Comparison of ENCODE assay signal across 24 cellular contexts in genomic region chr10:51321968-51322367, GRCh38.
DNase-seq lines count a peak whose midpoint lies in the region; ATAC-seq and TF ChIP-seq lines count a peak whose summit lies in the region.
"Had no signal": no experiment of that assay in that cellular context is flagged by ENCODE, and none has a peak within 500 bp of the region (broad histone marks: within the 10 kb centered on the region; RNA-seq: fewer than 3 reads in every experiment).

No MANE protein-coding gene starts in this region.

- DNase-seq in GM23248 (peak; percentile 51), SK-N-SH (peak; percentile 13), fibroblast of pulmonary artery (ENCODE audit: low read depth) (peak; percentile 46)
- DNase-seq: activated CD4-positive, alpha-beta T cell treated with anti-CD3 and anti-CD28 coated beads for 48 hours; activated naive CD4-positive, alpha-beta T cell treated with anti-CD3 and anti-CD28 coated beads for 36 hours; CD4-positive, alpha-beta T cell; cortex of kidney; endodermal cell; esophagus squamous epithelium; immature natural killer cell; Karpas-422; NCI-H1930; NCI-H2227 treated with DMSO at 0.1 percent for 48 hours; NCI-H774; stimulated activated CD4-positive, alpha-beta T cell treated with anti-CD3 and anti-CD28 coated beads, Interleukin-2, amount 100 ng/mL, for 24 hours; upper lobe of left lung had no signal

- H3K36me3 ChIP-seq in GM23248 (ENCODE audit: low read depth): no peaks in the 10 kb centered on the region
- no peaks in the 10 kb centered on the region for H3K36me3 ChIP-seq in SK-N-SH (replicated peaks in 1 of 2; ENCODE audit: control insufficient read depth in 1 of 2, insufficient read depth in 2 of 2, low read length in 1 of 2)
- no peaks in the 10 kb centered on the region for H3K36me3 ChIP-seq in neural cell (ENCODE audit: insufficient read depth, low read length)
- H3K36me3 ChIP-seq: esophagus squamous epithelium, upper lobe of left lung had no signal

- H4K20me1 ChIP-seq in GM23248 (ENCODE audit: insufficient read depth) (no peaks in the 10 kb centered on the region), SK-N-SH (ENCODE audit: insufficient read depth) (no peaks in the 10 kb centered on the region), neural cell (ENCODE audit: insufficient read depth) (no peaks in the 10 kb centered on the region)

- TF ChIP-seq EP300 in SK-N-SH (IDR thresholded peaks at IDR 0.05; ENCODE audit: borderline replicate concordance in 1 of 2, low read depth in 1 of 2, low read length in 1 of 2): peak in 1 of 2 experiments; percentile 22; a peak in 1 of 4 replicates
- TF ChIP-seq EP300 in neural cell (conservative IDR thresholded peaks at IDR 0.05; ENCODE audit: poor library complexity, severe bottlenecking): no peak

- H3K27ac ChIP-seq in GM23248 (0 out of 2 replicates have a peak overlapping the region, but pooled peaks have one; percentile 3), SK-N-SH (ENCODE audit: low read depth in 2 of 2, low read length in 1 of 2) (peak overlapping the region; percentile 2 to 68; a peak in 2 of 4 replicates), neural cell (ENCODE audit: low read length) (no peak overlapping the region)
- H3K27ac ChIP-seq: esophagus squamous epithelium, upper lobe of left lung, VCaP had no signal

- H3F3A ChIP-seq in GM23248 (ENCODE audit: insufficient read depth) (no peaks in the 10 kb centered on the region), SK-N-SH (replicated peaks; ENCODE audit: insufficient read depth) (no peaks in the 10 kb centered on the region), neural cell (ENCODE audit: insufficient read depth, low read length, poor library complexity, severe bottlenecking) (no peaks in the 10 kb centered on the region)

- 20 to 30% methylated on average over 3 of the region's 3 CpGs for whole genome bisulfite sequencing in GM23248 (ENCODE audit: low coverage in 1 of 2, low lambda C conversion rate in 2 of 2, missing lambda C conversion rate in 2 of 2), 2 experiments
- 4% methylated on average over 3 of the region's 3 CpGs for WGBS in SK-N-SH (ENCODE audit: low lambda C conversion rate)

- H3K9me2 ChIP-seq in GM23248 (ENCODE audit: insufficient read depth): no peaks in the 10 kb centered on the region
- H3K9me2 ChIP-seq in SK-N-SH: no peaks in the 10 kb centered on the region
- no peaks in the 10 kb centered on the region for H3K9me2 ChIP-seq in neural cell (ENCODE audit: insufficient read depth, low read length)

- TF ChIP-seq CTCF in SK-N-SH (IDR thresholded peaks at IDR 0.05) (no peak), fibroblast of pulmonary artery (IDR thresholded peaks at IDR 0.05; ENCODE audit: low read length, missing control alignments) (no peak), neural cell (IDR thresholded peaks at IDR 0.05; ENCODE audit: poor library complexity, severe bottlenecking) (no peak)

- H3K4me3 ChIP-seq in GM23248 (no peak overlapping the region), SK-N-SH (ENCODE audit: low read depth in 2 of 2, low read length in 1 of 2) (no peak overlapping the region), fibroblast of pulmonary artery (replicated peaks; ENCODE audit: low read depth, low read length) (no peak overlapping the region), neural cell (ENCODE audit: low read length) (no peak overlapping the region)
- H3K4me3 ChIP-seq: esophagus squamous epithelium, GM23338, smooth muscle cell, upper lobe of left lung had no signal

- peak overlapping the region; percentile 24 for H3K4me2 ChIP-seq in GM23248 (ENCODE audit: unreplicated experiment)
- H3K4me2 ChIP-seq in SK-N-SH: no peak overlapping the region
- no peak overlapping the region for H3K4me2 ChIP-seq in neural cell (ENCODE audit: low read length)
- H3K4me2 ChIP-seq: GM23338, smooth muscle cell had no signal

- H3K27me3 ChIP-seq in GM23248 (replicated peaks; ENCODE audit: insufficient read depth) (no peaks in the 10 kb centered on the region), SK-N-SH (ENCODE audit: insufficient read depth) (no peaks in the 10 kb centered on the region), neural cell (ENCODE audit: insufficient read depth, low read depth, low read length) (no peaks in the 10 kb centered on the region)
- H3K27me3 ChIP-seq: esophagus squamous epithelium, upper lobe of left lung had no signal

- no peaks in the 10 kb centered on the region; the same call in 1 of the 2 replicates for H3K79me2 ChIP-seq in GM23248 (ENCODE audit: insufficient read depth)
- no peaks in the 10 kb centered on the region for H3K79me2 ChIP-seq in SK-N-SH (ENCODE audit: insufficient read depth)
- no peaks in the 10 kb centered on the region for H3K79me2 ChIP-seq in neural cell (replicated peaks; ENCODE audit: insufficient read depth, low read length)

- CTCF ChIA-PET in SK-N-SH (lab: Yijun Ruan, JAX): interaction anchor here (0.6 kb wide), 1 partner anchor 301 kb away, joined by 3 read pairs; no protein-coding TSS in a partner anchor

- H2AFZ ChIP-seq in GM23248: no peak overlapping the region
- H2AFZ ChIP-seq in SK-N-SH (ENCODE audit: low read depth): no peak overlapping the region
- no peak overlapping the region for H2AFZ ChIP-seq in neural cell (ENCODE audit: low read depth, low read length)
- H2AFZ ChIP-seq: GM23338 had no signal

- H3K9me3 ChIP-seq in GM23248 (ENCODE audit: low read depth) (no peaks in the 10 kb centered on the region), SK-N-SH (no peaks in the 10 kb centered on the region), neural cell (ENCODE audit: low read length) (no peaks in the 10 kb centered on the region)
- H3K9me3 ChIP-seq: esophagus squamous epithelium, upper lobe of left lung had no signal

- TF ChIP-seq RAD21 in SK-N-SH (IDR thresholded peaks at IDR 0.05; ENCODE audit: low read length) (no peak), neural cell (conservative IDR thresholded peaks at IDR 0.05) (no peak)

- H3K9ac ChIP-seq in GM23248: no peak overlapping the region
- H3K9ac ChIP-seq in SK-N-SH: no peak overlapping the region
- no peak overlapping the region for H3K9ac ChIP-seq in neural cell (ENCODE audit: low read length)

- POLR2A ChIA-PET in SK-N-SH (lab: Yijun Ruan, JAX): no interaction called here

- in situ Hi-C loops in GM23248 (cut with MboI): no loop called here

- H3K4me1 ChIP-seq in GM23248 (ENCODE audit: insufficient read depth) (peaks cover 6% of the 10 kb centered on the region), SK-N-SH (ENCODE audit: control insufficient read depth in 1 of 2, insufficient read depth in 2 of 2, low read depth in 1 of 2, low read length in 1 of 2) (peaks cover 0 to 6% of the 10 kb centered on the region in 2 experiments; a peak in 2 of 4 replicates)
- H3K4me1 ChIP-seq: esophagus squamous epithelium, upper lobe of left lung had no signal

- ATAC-seq in HG02885 (IDR thresholded peaks at IDR 0.05; ENCODE audit: poor library complexity, unreplicated experiment) (no peak), GM18519 (IDR thresholded peaks at IDR 0.05; ENCODE audit: low FRiP score, unreplicated experiment) (no peak), HG02973 (IDR thresholded peaks at IDR 0.05; ENCODE audit: unreplicated experiment) (no peak), GM18861 (IDR thresholded peaks at IDR 0.05; ENCODE audit: unreplicated experiment) (no peak)
- ATAC-seq: GM23338 had no signal

TF ChIP-seq in SK-N-SH, 30 proteins besides CTCF, POLR2A, EP300 and RAD21:
- TF ChIP-seq GATA2 (CRISPR knock-in tag; IDR thresholded peaks at IDR 0.05) (peak; percentile 75), PBX3 (IDR thresholded peaks at IDR 0.05) (peak; percentile 35; the same call in 1 of the 2 replicates), TCF12 (IDR thresholded peaks at IDR 0.05) (peak; percentile 44; the same call in 1 of the 2 replicates), EZH2phosphoT487 (IDR thresholded peaks at IDR 0.05; ENCODE audit: borderline replicate concordance, low read depth) (no peak)

TF ChIP-seq in neural cell, 6 proteins besides CTCF, POLR2A, EP300 and RAD21:
- TF ChIP-seq TAF1 (IDR thresholded peaks at IDR 0.05; ENCODE audit: low read depth) (no peak), SMC3 (conservative IDR thresholded peaks at IDR 0.05; ENCODE audit: poor library complexity) (no peak), MXI1 (conservative IDR thresholded peaks at IDR 0.05; ENCODE audit: poor library complexity, severe bottlenecking) (no peak), REST (IDR thresholded peaks at IDR 0.05; ENCODE audit: borderline replicate concordance) (peak; percentile 95), POLR2AphosphoS5 (IDR thresholded peaks at IDR 0.05) (no peak), EZH2 (IDR thresholded peaks at IDR 0.05; ENCODE audit: borderline replicate concordance, insufficient read depth, low read length, poor library complexity, severe bottlenecking) (no peak)
